In the genomic region with DNA sequence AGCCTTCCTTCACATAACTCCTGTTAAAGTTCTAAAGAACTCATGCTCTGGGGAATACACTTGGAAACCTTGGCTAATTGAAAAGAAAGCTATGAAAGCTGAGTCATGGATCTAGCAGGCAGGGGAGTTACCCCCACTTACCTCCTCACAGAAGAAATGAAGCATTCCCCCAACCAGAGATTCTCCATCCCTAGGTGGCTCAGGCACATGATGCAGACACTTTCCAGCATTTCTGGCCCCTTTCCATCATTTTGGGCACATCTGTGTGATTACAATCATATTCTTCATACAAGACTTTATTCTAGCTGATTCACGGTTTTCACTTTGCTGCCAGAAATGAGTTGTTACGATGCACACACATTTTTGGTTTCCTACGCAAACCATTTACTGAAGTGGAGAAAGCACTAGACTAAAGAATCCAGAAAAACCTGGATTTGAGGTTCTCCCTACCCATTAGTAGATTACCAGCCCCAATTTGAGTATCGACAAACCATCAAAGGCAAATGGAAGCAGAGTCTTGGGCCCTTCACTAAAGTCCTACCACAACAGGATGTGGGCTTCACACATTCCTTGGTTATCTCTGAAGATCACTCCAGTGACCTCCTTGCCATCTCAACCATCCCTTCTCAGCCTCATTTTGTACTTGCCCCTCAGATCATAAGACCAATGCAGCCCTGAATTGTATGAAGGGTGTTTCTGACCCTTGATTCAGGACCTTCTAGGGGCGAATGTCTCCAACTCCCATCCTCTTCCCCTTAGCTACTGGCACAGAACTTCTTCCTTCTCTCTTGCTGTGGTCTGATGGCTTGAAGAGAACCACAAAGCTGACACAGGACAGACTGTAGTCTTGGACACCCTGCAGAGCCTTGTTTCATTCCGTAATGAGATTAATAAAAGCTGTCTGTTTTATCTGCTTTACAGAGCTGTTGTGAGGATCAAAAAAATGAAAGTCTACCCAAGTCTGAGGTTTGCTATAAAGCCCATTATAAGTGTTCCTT, we compare ENCODE assay signal across 13 cellular contexts. TPM values are rescaled to one million over a fixed set of nuclear protein-coding genes. Genes with fewer than 3 reads are reported as not detected.
DNase-seq lines count a peak whose midpoint lies in the region; ATAC-seq and TF ChIP-seq lines count a peak whose summit lies in the region.
"Had no signal": no experiment of that assay in that cellular context is flagged by ENCODE, and none has a peak within 500 bp of the region (broad histone marks: within the 10 kb centered on the region; RNA-seq: fewer than 3 reads in every experiment).

No MANE protein-coding gene starts in this region.

- no peaks in the 10 kb centered on the region for H3K36me3 ChIP-seq in CD8-positive, alpha-beta memory T cell (ENCODE audit: insufficient read depth, low read length)

- no peak for TF ChIP-seq CTCF in HFFc6 (IDR thresholded peaks at IDR 0.05)
- no peak for TF ChIP-seq CTCF in glutamatergic neuron (IDR thresholded peaks at IDR 0.05; ENCODE audit: partially characterized antibody, unreplicated experiment)

- peaks cover 53% of the 10 kb centered on the region for H3K4me1 ChIP-seq in CD8-positive, alpha-beta memory T cell (ENCODE audit: insufficient read depth, low read length)

- no peaks in the 10 kb centered on the region for H3K27me3 ChIP-seq in CD8-positive, alpha-beta memory T cell (ENCODE audit: insufficient read depth, low read length, poor library complexity, severe bottlenecking)
- H3K27me3 ChIP-seq: body of pancreas had no signal

- H3K27ac ChIP-seq in CD8-positive, alpha-beta memory T cell (ENCODE audit: low read depth, low read length): no peak overlapping the region
- H3K27ac ChIP-seq: body of pancreas had no signal

- CTCF ChIA-PET in CD8-positive, alpha-beta memory T cell (lab: Charles Lee): interaction anchor here (1.3 to 1.5 kb wide), 2 partner anchors 21 to 64 kb away, joined by 3 to 5 read pairs; no protein-coding TSS in a partner anchor

- POLR2A ChIA-PET in CD8-positive, alpha-beta memory T cell (lab: Charles Lee): interaction anchor here (0.9 kb wide), 1 partner anchor 10 kb away, joined by 3 read pairs; no protein-coding TSS in a partner anchor
- POLR2A ChIA-PET in naive thymus-derived CD8-positive, alpha-beta T cell (lab: Charles Lee): interaction anchor here (0.6 to 3.3 kb wide), 8 partner anchors 12 to 77 kb away, joined by 3 to 22 read pairs (median 4); partner anchors contain the start of gene SNRK

- H3K27me3 Mint-ChIP-seq in CD8-positive, alpha-beta memory T cell: peaks cover 0 to under 1% of the 10 kb centered on the region in 2 donors
- H3K27me3 Mint-ChIP-seq in HFFc6 (ENCODE audit: insufficient read depth) (peaks cover 34% of the 10 kb centered on the region), glutamatergic neuron (ENCODE audit: unreplicated experiment) (peaks cover 2% of the 10 kb centered on the region)
- no peaks in the 10 kb centered on the region for H3K27me3 Mint-ChIP-seq in activated naive CD8-positive, alpha-beta T cell
- H3K27me3 Mint-ChIP-seq in naive thymus-derived CD8-positive, alpha-beta T cell: no peaks in the 10 kb centered on the region

- ATAC-seq in naive thymus-derived CD8-positive, alpha-beta T cell: peak in 1 of 2 donors; percentile 27
- ATAC-seq in HG02938 (IDR thresholded peaks at IDR 0.05; ENCODE audit: unreplicated experiment): no peak
- ATAC-seq: body of pancreas, Panc1 had no signal

- H3K4me3 ChIP-seq in CD8-positive, alpha-beta memory T cell (ENCODE audit: low read length): peak overlapping the region; percentile 7
- H3K4me3 ChIP-seq: body of pancreas had no signal

- H3K36me3 Mint-ChIP-seq in CD8-positive, alpha-beta memory T cell: no peaks in the 10 kb centered on the region
- H3K36me3 Mint-ChIP-seq in HFFc6 (ENCODE audit: low read depth) (no peaks in the 10 kb centered on the region), glutamatergic neuron (ENCODE audit: unreplicated experiment) (peaks cover 4% of the 10 kb centered on the region)
- peaks cover 3% of the 10 kb centered on the region for H3K36me3 Mint-ChIP-seq in activated naive CD8-positive, alpha-beta T cell
- no peaks in the 10 kb centered on the region for H3K36me3 Mint-ChIP-seq in naive thymus-derived CD8-positive, alpha-beta T cell

- H3K27ac Mint-ChIP-seq in CD8-positive, alpha-beta memory T cell: peak overlapping the region in 6 of 8 donors; percentile 8 to 83 (median 30)
- H3K27ac Mint-ChIP-seq in HFFc6 (peak overlapping the region; percentile 4), glutamatergic neuron (ENCODE audit: unreplicated experiment) (no peak overlapping the region)
- peak overlapping the region; percentile 47 for H3K27ac Mint-ChIP-seq in activated naive CD8-positive, alpha-beta T cell
- peak overlapping the region in 9 of 10 donors; percentile 4 to 90 (median 68) for H3K27ac Mint-ChIP-seq in naive thymus-derived CD8-positive, alpha-beta T cell

- H3K9me3 ChIP-seq in CD8-positive, alpha-beta memory T cell (ENCODE audit: low read length): no peaks in the 10 kb centered on the region

- no peaks in the 10 kb centered on the region for H3K9me3 Mint-ChIP-seq in CD8-positive, alpha-beta memory T cell
- H3K9me3 Mint-ChIP-seq in HFFc6 (no peaks in the 10 kb centered on the region; the same call in 1 of the 2 replicates), glutamatergic neuron (ENCODE audit: unreplicated experiment) (no peaks in the 10 kb centered on the region)
- no peaks in the 10 kb centered on the region for H3K9me3 Mint-ChIP-seq in activated naive CD8-positive, alpha-beta T cell (ENCODE audit: low read depth)
- peaks cover 0 to 7% (median 0%) of the 10 kb centered on the region in 9 donors for H3K9me3 Mint-ChIP-seq in naive thymus-derived CD8-positive, alpha-beta T cell

- H3K4me3 Mint-ChIP-seq in CD8-positive, alpha-beta memory T cell: peak overlapping the region in 6 of 7 donors; percentile 1 to 72 (median 52)
- peak overlapping the region; percentile 25; the same call in 1 of the 2 replicates for H3K4me3 Mint-ChIP-seq in HFFc6
- H3K4me3 Mint-ChIP-seq in activated naive CD8-positive, alpha-beta T cell: peak overlapping the region; percentile 57
- H3K4me3 Mint-ChIP-seq in naive thymus-derived CD8-positive, alpha-beta T cell: peak overlapping the region in 9 of 10 donors; percentile 4 to 73 (median 57)
- no peak overlapping the region for H3K4me3 Mint-ChIP-seq in glutamatergic neuron (ENCODE audit: unreplicated experiment)

- DNase-seq in CD8-positive, alpha-beta memory T cell: no peak
- DNase-seq in HFFc6 (peak; percentile 41), midbrain (lab: John Stamatoyannopoulos, UW) (no peak), glutamatergic neuron (no peak)
- peak in 2 of 10 donors; percentile 20 to 32 for DNase-seq in naive thymus-derived CD8-positive, alpha-beta T cell
- DNase-seq: body of pancreas, Calu3, hypothalamus, NCI-H1417 treated with DMSO at 0.1 percent for 48 hours, NCI-H510A had no signal

- peaks cover 36 to 56% (median 51%) of the 10 kb centered on the region in 3 donors for H3K4me1 Mint-ChIP-seq in CD8-positive, alpha-beta memory T cell
- peaks cover 33% of the 10 kb centered on the region for H3K4me1 Mint-ChIP-seq in HFFc6 (ENCODE audit: low read depth)
- peaks cover 65% of the 10 kb centered on the region for H3K4me1 Mint-ChIP-seq in activated naive CD8-positive, alpha-beta T cell (ENCODE audit: low read depth)
- H3K4me1 Mint-ChIP-seq in naive thymus-derived CD8-positive, alpha-beta T cell: peaks cover 39 to 75% (median 69%) of the 10 kb centered on the region in 4 donors
- H3K4me1 Mint-ChIP-seq in glutamatergic neuron (ENCODE audit: low read depth, unreplicated experiment): no peaks in the 10 kb centered on the region

RNA-seq across cellular contexts. Expression of gene SNRK, which starts 42.5 kb away (rescaled TPM):
- 10 to 100 TPM; 34.2 to 35.9 TPM for total RNA-seq in CD8-positive, alpha-beta memory T cell
- 55.1 TPM for polyA plus RNA-seq in CD8-positive, alpha-beta memory T cell
- 10 to 100 TPM; 10.0 to 13.8 (median 11.6) TPM for total RNA-seq in HFFc6 (2021; fragmentation: NEBNext Ultra II Directional; extraction: Animal tissue kit (Norgen Biotek cat#: 25700))
- 100 to 1,000 TPM; 206 to 225 TPM for total RNA-seq in naive thymus-derived CD8-positive, alpha-beta T cell
- polyA plus RNA-seq in naive thymus-derived CD8-positive, alpha-beta T cell: 10 to 100 TPM; 71.1 to 97.5 (median 90.6) TPM
- 21.3 TPM for total RNA-seq in glutamatergic neuron (ENCODE audit: unreplicated experiment)
